ENCODE assay signal across 1 cellular context in the genomic region with DNA sequence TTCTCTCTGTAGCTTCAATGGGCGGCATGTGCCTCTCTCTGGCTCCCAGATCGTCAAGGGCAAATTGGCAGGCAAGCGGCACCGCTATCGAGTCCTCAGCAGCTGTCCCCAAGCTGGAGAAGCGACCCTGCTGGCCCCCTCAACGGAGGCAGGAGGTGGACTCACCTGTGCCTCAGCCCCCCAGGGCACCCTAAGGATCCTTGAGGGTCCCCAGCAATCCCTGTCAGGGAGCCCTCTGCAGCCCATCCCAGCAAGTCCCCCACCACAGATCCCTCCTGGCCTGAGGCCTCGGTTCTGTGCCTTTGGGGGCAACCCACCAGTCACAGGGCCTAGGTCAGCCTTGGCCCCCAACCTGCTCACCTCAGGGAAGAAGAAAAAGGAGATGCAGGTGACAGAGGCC.
TF ChIP-seq lines count a peak whose summit lies in the region.

No MANE protein-coding gene starts in this region.

TF ChIP-seq in HepG2, 621 proteins besides CTCF, POLR2A, EP300 and RAD21:
- TF ChIP-seq AGO2 (optimal IDR thresholded peaks at IDR 0.05; ENCODE audit: low read depth, low read length) (peak; percentile 65), ZNF788 (CRISPR knock-in tag; IDR thresholded peaks at IDR 0.05; ENCODE audit: borderline replicate concordance) (no peak)
